ENCODE assay signal across 1 cellular context in the genomic region with DNA sequence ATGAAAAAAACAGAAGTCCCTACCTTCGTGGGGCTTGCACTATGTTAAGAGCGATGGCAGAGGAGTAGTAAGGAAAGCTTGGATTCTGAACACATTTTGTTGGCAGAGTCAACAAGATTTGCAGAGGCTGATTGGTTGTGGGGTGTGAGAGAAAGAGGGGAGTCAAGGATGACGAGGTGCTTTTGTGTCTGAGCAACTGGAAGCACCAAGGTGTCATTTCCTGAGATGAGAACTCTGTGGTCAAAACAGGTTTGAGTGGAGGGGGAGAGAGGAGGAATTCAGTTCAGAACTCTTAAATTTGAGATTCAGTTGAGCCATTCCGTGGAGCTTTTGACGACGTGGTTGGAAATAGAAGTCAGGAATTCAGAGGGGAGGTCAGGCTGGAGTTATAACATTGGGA.
TF ChIP-seq lines count a peak whose summit lies in the region.

No MANE protein-coding gene starts in this region.

TF ChIP-seq in HepG2, 621 proteins besides CTCF, POLR2A, EP300 and RAD21:
- TF ChIP-seq, protein P1, sequence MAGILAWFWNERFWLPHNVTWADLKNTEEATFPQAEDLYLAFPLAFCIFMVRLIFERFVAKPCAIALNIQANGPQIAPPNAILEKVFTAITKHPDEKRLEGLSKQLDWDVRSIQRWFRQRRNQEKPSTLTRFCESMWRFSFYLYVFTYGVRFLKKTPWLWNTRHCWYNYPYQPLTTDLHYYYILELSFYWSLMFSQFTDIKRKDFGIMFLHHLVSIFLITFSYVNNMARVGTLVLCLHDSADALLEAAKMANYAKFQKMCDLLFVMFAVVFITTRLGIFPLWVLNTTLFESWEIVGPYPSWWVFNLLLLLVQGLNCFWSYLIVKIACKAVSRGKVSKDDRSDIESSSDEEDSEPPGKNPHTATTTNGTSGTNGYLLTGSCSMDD (CRISPR knock-in tag; IDR thresholded peaks at IDR 0.05) = no peak
- 0 out of 2 replicates have a peak, but pooled peaks have one; percentile 16 for TF ChIP-seq CREB1 (IDR thresholded peaks at IDR 0.05)
- no peak for TF ChIP-seq CREB1 (CRISPR knock-in tag; IDR thresholded peaks at IDR 0.05)
